1 cellular context compared by ENCODE assay signal in genomic region chr11:75420224-75421034, GRCh38.
TF ChIP-seq lines count a peak whose summit lies in the region.

No MANE protein-coding gene starts in this region.

TF ChIP-seq in A549, 52 proteins besides CTCF, POLR2A, EP300 and RAD21 (continued from another document):
- TF ChIP-seq POLR2AphosphoS2 (conservative IDR thresholded peaks at IDR 0.05; ENCODE audit: low read length) (no peak), HOXB13 (CRISPR knock-in tag; IDR thresholded peaks at IDR 0.05; ENCODE audit: low read depth) (no peak), KDM5A (IDR thresholded peaks at IDR 0.05) (no peak), TFCP2L1 (CRISPR knock-in tag; IDR thresholded peaks at IDR 0.05) (no peak), TP53 (CRISPR knock-in tag; IDR thresholded peaks at IDR 0.05) (no peak), MAFK (IDR thresholded peaks at IDR 0.05; ENCODE audit: partially characterized antibody) (no peak), RFX5 (IDR thresholded peaks at IDR 0.05) (no peak)
